ENCODE assay signal across 31 cellular contexts in genomic region chr1:201834621-201835020, GRCh38.
"Had no signal": no experiment of that assay in that cellular context is flagged by ENCODE, and none has a peak within 500 bp of the region (broad histone marks: within the 10 kb centered on the region; RNA-seq: fewer than 3 reads in every experiment).

No MANE protein-coding gene starts in this region.

- DNase-seq: activated B cell treated with CpG ODN at 0.5 μM for 24 hours; activated CD4-positive, alpha-beta T cell treated with anti-CD3 and anti-CD28 coated beads for 1 hour; activated CD4-positive, alpha-beta T cell treated with anti-CD3 and anti-CD28 coated beads, Interleukin-2, amount 10 ng/mL, durations not matched to agents 24 days and 14 days; activated CD4-positive, alpha-beta T cell treated with anti-CD3 and anti-CD28 coated beads, Interleukin-2, amount 50 U/mL, for 48 hours; activated effector memory CD4-positive, alpha-beta T cell treated with anti-CD3 and anti-CD28 coated beads, Interleukin-2, amount 50 U/mL, for 16 hours; activated naive CD4-positive, alpha-beta T cell treated with Interleukin-2 at 50 U/mL for 16 hours; activated naive CD8-positive, alpha-beta T cell treated with anti-CD3 and anti-CD28 coated beads, Interleukin-2, amount 50 U/mL, for 24 hours; activated T-cell treated with anti-CD3 and anti-CD28 coated beads, Interleukin-2, amount 50 U/mL, for 4 hours; amniotic stem cell; brain microvascular endothelial cell; cerebellar nuclear complex; MG63; MV-4-11; NCI-H1092 treated with DMSO at 0.1 percent for 48 hours; NCI-H1417 treated with DMSO at 0.1 percent for 48 hours; NCI-H1694; NCI-H2029; NCI-H2107; NCI-H2171 treated with DMSO at 0.1 percent for 48 hours; NCI-H226; NCI-H69; NK-92 treated with Interleukin-12 subunit alpha and Interleukin-12 subunit beta, amount 100 ng/mL, for 24 hours; OCI-M1; RPMI8226; T-cell; T-helper 2 cell; T1000 had no signal

- H3K36me3 ChIP-seq: brain microvascular endothelial cell had no signal

- H3K27ac Mint-ChIP-seq: activated B cell treated with CpG ODN at 0.5 μM for 24 hours; activated CD4-positive, alpha-beta T cell treated with anti-CD3 and anti-CD28 coated beads, Interleukin-2, amount 10 ng/mL, durations not matched to agents 24 days and 14 days; activated naive CD4-positive, alpha-beta T cell treated with anti-CD3 and anti-CD28 coated beads, Interleukin-2, amount 50 U/mL, for 72 hours; activated naive CD8-positive, alpha-beta T cell treated with anti-CD3 and anti-CD28 coated beads, Interleukin-2, amount 50 U/mL, for 24 hours; T-cell had no signal

- H3K9me3 Mint-ChIP-seq: activated B cell treated with CpG ODN at 0.5 μM for 24 hours; activated CD4-positive, alpha-beta T cell treated with anti-CD3 and anti-CD28 coated beads, Interleukin-2, amount 10 ng/mL, durations not matched to agents 24 days and 14 days; activated naive CD4-positive, alpha-beta T cell treated with anti-CD3 and anti-CD28 coated beads, Interleukin-2, amount 50 U/mL, for 72 hours; activated naive CD8-positive, alpha-beta T cell treated with anti-CD3 and anti-CD28 coated beads, Interleukin-2, amount 50 U/mL, for 24 hours; activated T-cell treated with anti-CD3 and anti-CD28 coated beads, Interleukin-2, amount 50 U/mL, for 4 hours; T-cell had no signal

- H3K9me3 ChIP-seq: MG63 had no signal

- H3K4me3 ChIP-seq: MG63, SK-N-MC had no signal

- H3K27me3 ChIP-seq: brain microvascular endothelial cell, MG63 had no signal

- H3K4me3 Mint-ChIP-seq: activated B cell treated with CpG ODN at 0.5 μM for 24 hours; activated CD4-positive, alpha-beta T cell treated with anti-CD3 and anti-CD28 coated beads, Interleukin-2, amount 10 ng/mL, durations not matched to agents 24 days and 14 days; activated naive CD8-positive, alpha-beta T cell treated with anti-CD3 and anti-CD28 coated beads, Interleukin-2, amount 50 U/mL, for 24 hours; activated T-cell treated with anti-CD3 and anti-CD28 coated beads, Interleukin-2, amount 50 U/mL, for 4 hours; T-cell had no signal

- H3K27ac ChIP-seq: brain microvascular endothelial cell had no signal

- ATAC-seq: activated naive CD4-positive, alpha-beta T cell treated with anti-CD3 and anti-CD28 coated beads, Interleukin-2, amount 50 U/mL, for 72 hours; activated naive CD8-positive, alpha-beta T cell treated with anti-CD3 and anti-CD28 coated beads, Interleukin-2, amount 50 U/mL, for 24 hours; activated T-cell treated with anti-CD3 and anti-CD28 coated beads, Interleukin-2, amount 50 U/mL, for 4 hours; Panc1; Right ventricle myocardium inferior; T-cell had no signal
